ENCODE assay signal across 9 cellular contexts in the genomic region with DNA sequence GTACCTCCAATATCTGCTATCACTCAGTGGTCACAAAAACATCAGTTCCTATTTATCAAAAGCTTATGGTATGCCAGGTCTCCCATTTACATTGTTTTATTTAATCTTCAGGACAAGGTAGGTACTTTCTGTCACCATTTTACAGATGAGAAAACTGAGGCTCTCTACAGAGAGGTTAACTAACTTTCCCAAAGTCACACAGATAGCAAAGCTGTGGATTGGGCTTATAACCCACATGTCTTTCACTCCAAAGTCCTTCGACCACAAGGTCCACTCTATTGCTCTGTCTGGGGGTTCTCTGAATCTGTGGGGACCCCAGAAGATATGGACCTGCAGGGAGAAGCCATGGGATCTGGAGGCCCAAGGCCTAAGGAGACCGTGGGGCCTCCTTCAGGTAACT. TPM values are rescaled to one million over a fixed set of nuclear protein-coding genes. Genes with fewer than 3 reads are reported as not detected.
A peak's percentile ranks its signal among the peaks of the same experiment; 100 is the strongest.
DNase-seq lines count a peak whose midpoint lies in the region; ATAC-seq, FAIRE-seq and TF ChIP-seq lines count a peak whose summit lies in the region.
"Had no signal": no experiment of that assay in that cellular context is flagged by ENCODE, and none has a peak within 500 bp of the region (broad histone marks: within the 10 kb centered on the region; RNA-seq: fewer than 3 reads in every experiment).

No MANE protein-coding gene starts in this region.

- no peak overlapping the region for H2BK20ac ChIP-seq in IMR-90 (ENCODE audit: low read depth, low read length)

- H3K4me3 Mint-ChIP-seq in CD4-positive, alpha-beta T cell = no peak overlapping the region
- no peak overlapping the region for H3K4me3 Mint-ChIP-seq in central memory CD8-positive, alpha-beta T cell

- no peak for FAIRE-seq in GM19239 (lab: Jason Lieb, UNC)
- FAIRE-seq: colon had no signal

- TF ChIP-seq POLR2A in IMR-90 (IDR thresholded peaks at IDR 0.05; ENCODE audit: low read depth, low read length) = no peak

- H2BK120ac ChIP-seq in IMR-90 (ENCODE audit: low read depth, low read length) = no peak overlapping the region
- no peak overlapping the region for H2BK120ac ChIP-seq in neuronal stem cell (ENCODE audit: low read depth, low read length)

- H3K4me1 ChIP-seq in IMR-90 (ENCODE audit: control insufficient read depth, insufficient read depth, low read length) = peaks cover 41% of the 10 kb centered on the region
- peaks cover 16 to 24% of the 10 kb centered on the region in 2 donors for H3K4me1 ChIP-seq in neuronal stem cell (ENCODE audit: control insufficient read depth in 2 of 2, insufficient read depth in 1 of 2, low read depth in 1 of 2, low read length in 2 of 2)

- H3K27me3 ChIP-seq in CD4-positive, alpha-beta T cell (ENCODE audit: control insufficient read depth, insufficient read depth, low read length) = no peaks in the 10 kb centered on the region
- H3K27me3 ChIP-seq in IMR-90 (ENCODE audit: control insufficient read depth, insufficient read depth, low read length) (no peaks in the 10 kb centered on the region), neuronal stem cell (ENCODE audit: control insufficient read depth in 3 of 3, insufficient read depth in 3 of 3, low read depth in 1 of 3, low read length in 3 of 3) (peaks cover 0 to 4% (median 0%) of the 10 kb centered on the region in 3 experiments)

- no peak overlapping the region for H3K56ac ChIP-seq in IMR-90 (ENCODE audit: extremely low read depth, insufficient read depth, low read length)

- in situ Hi-C loops in IMR-90 (cut with MboI; ENCODE audit: low sequenced_read_pairs) = loop anchor here (25.0 kb wide), 1 partner anchor 122 kb away; a partner anchor contains a TSS

- H3K79me1 ChIP-seq in IMR-90 (ENCODE audit: low read depth in 1 of 2, low read length in 2 of 2) (no peaks in the 10 kb centered on the region), neuronal stem cell (ENCODE audit: low read depth, low read length) (no peaks in the 10 kb centered on the region)

- H2BK5ac ChIP-seq in IMR-90 (ENCODE audit: low read depth, low read length, poor library complexity, severe bottlenecking) (no peak overlapping the region), neuronal stem cell (ENCODE audit: low read length) (no peak overlapping the region)

- H4K91ac ChIP-seq in IMR-90 (ENCODE audit: insufficient read depth, low read depth, low read length) (no peak overlapping the region), neuronal stem cell (ENCODE audit: low read depth, low read length, poor library complexity) (no peak overlapping the region)

- dilution Hi-C loops in IMR-90 (cut with HindIII; ENCODE audit: low sequenced_read_pairs, unreplicated experiment) = no loop called here

- H3K36me3 ChIP-seq in IMR-90 (ENCODE audit: control insufficient read depth, insufficient read depth, low read length) = no peaks in the 10 kb centered on the region
- H3K36me3 ChIP-seq in neuronal stem cell (replicated peaks in 1 of 2; ENCODE audit: control insufficient read depth in 2 of 2, insufficient read depth in 2 of 2, low read length in 2 of 2) = no peaks in the 10 kb centered on the region

- H3K4me2 ChIP-seq in IMR-90 (ENCODE audit: low read depth, low read length) (no peak overlapping the region), neuronal stem cell (ENCODE audit: insufficient read depth, low read length, poor library complexity, severe bottlenecking) (no peak overlapping the region)

- no peak overlapping the region for H2BK12ac ChIP-seq in neuronal stem cell (ENCODE audit: low read length)

- H2AFZ ChIP-seq in IMR-90 (replicated peaks; ENCODE audit: low read length, poor library complexity) (no peak overlapping the region), neuronal stem cell (ENCODE audit: low read length) (peak overlapping the region; percentile 26)

- peak overlapping the region; percentile 66 for H3K27ac Mint-ChIP-seq in CD4-positive, alpha-beta T cell
- H3K27ac Mint-ChIP-seq in central memory CD8-positive, alpha-beta T cell (ENCODE audit: low read depth) = peak overlapping the region; percentile 59

- no peak for ATAC-seq in CD4-positive, alpha-beta T cell (ENCODE audit: poor library complexity)
- no peak for ATAC-seq in IMR-90 (ENCODE audit: low read depth)
- no peak for ATAC-seq in central memory CD8-positive, alpha-beta T cell (replicated peaks; ENCODE audit: extremely low read depth, poor library complexity, severe bottlenecking)
- ATAC-seq in HG02870 (IDR thresholded peaks at IDR 0.05; ENCODE audit: unreplicated experiment) = no peak

- H3K4me3 ChIP-seq in IMR-90 (ENCODE audit: insufficient read depth, low read depth, low read length) (no peak overlapping the region), neuronal stem cell (ENCODE audit: low read length in 2 of 2) (no peak overlapping the region)

- BruUV-seq in IMR-90 (replicated peaks; lab: Mats Ljungman, UMichigan) = no TSS peak

- H3K18ac ChIP-seq in IMR-90 (ENCODE audit: low read depth, low read length) (no peak overlapping the region), neuronal stem cell (ENCODE audit: low read length) (no peak overlapping the region)

- no peaks in the 10 kb centered on the region for H4K20me1 ChIP-seq in IMR-90 (ENCODE audit: insufficient read depth, low read length)

- no peak for TF ChIP-seq CTCF in CD4-positive, alpha-beta T cell (IDR thresholded peaks at IDR 0.05)
- TF ChIP-seq CTCF in IMR-90 (conservative IDR thresholded peaks at IDR 0.05; ENCODE audit: low read depth, low read length) = no peak

- no peaks in the 10 kb centered on the region for H3K9me3 Mint-ChIP-seq in CD4-positive, alpha-beta T cell
- no peaks in the 10 kb centered on the region for H3K9me3 Mint-ChIP-seq in central memory CD8-positive, alpha-beta T cell

- H3K14ac ChIP-seq in IMR-90 (replicated peaks; ENCODE audit: low read depth, low read length) (no peak overlapping the region), neuronal stem cell (ENCODE audit: low read length) (no peak overlapping the region)

- intact Hi-C loops in CD4-positive, alpha-beta T cell (cut with DNase I, micrococcal nuclease) = loop anchor here in 1 of 2 experiments (5.0 kb wide), 1 partner anchor 117 kb away; no protein-coding TSS in a partner anchor
- intact Hi-C loops in IMR-90 (cut with micrococcal nuclease) = no loop called here

- DNase-seq in CD4-positive, alpha-beta T cell = no peak
- DNase-seq in IMR-90 = no peak
- DNase-seq in central memory CD8-positive, alpha-beta T cell (ENCODE audit: low spot score in 2 of 2) = no peak
- no peak for DNase-seq in neuronal stem cell (ENCODE audit: low spot score)
- DNase-seq in NCI-H1092 (lab: John Stamatoyannopoulos, UW) = no peak
- no peak for DNase-seq in GM19239 (ENCODE audit: insufficient read length, low spot score)
- DNase-seq: NCI-H2029 treated with DMSO at 0.1 percent for 48 hours had no signal

- H3K36me3 Mint-ChIP-seq in CD4-positive, alpha-beta T cell (ENCODE audit: low read depth) = no peaks in the 10 kb centered on the region
- peaks cover 5% of the 10 kb centered on the region for H3K36me3 Mint-ChIP-seq in central memory CD8-positive, alpha-beta T cell (ENCODE audit: insufficient read depth)

- no peak for TF ChIP-seq RAD21 in IMR-90 (IDR thresholded peaks at IDR 0.05; ENCODE audit: low read length)

- peak overlapping the region; percentile 32 for H3K27ac ChIP-seq in CD4-positive, alpha-beta T cell (ENCODE audit: low read depth, low read length)
- H3K27ac ChIP-seq in IMR-90 (ENCODE audit: insufficient read depth, low read length) = no peak overlapping the region
- H3K27ac ChIP-seq in neuronal stem cell (replicated peaks; ENCODE audit: low read length) = no peak overlapping the region

- WGBS in IMR-90 (ENCODE audit: extremely low coverage in 2 of 2, insufficient read length in 1 of 2), 2 experiments = no CpG with 5 or more reads among the region's 2 CpGs
- WGBS in neuronal stem cell (ENCODE audit: extremely low coverage in 2 of 2, insufficient read length in 2 of 2, insufficient replicate concordance in 1 of 2), 2 donors = no CpG with 5 or more reads among the region's 2 CpGs

- H3K4me1 Mint-ChIP-seq in CD4-positive, alpha-beta T cell (ENCODE audit: low read depth) = peaks cover 56% of the 10 kb centered on the region
- peaks cover 38% of the 10 kb centered on the region for H3K4me1 Mint-ChIP-seq in central memory CD8-positive, alpha-beta T cell

- H4K5ac ChIP-seq in IMR-90 (ENCODE audit: low read depth, low read length) = no peak overlapping the region

- H3K23ac ChIP-seq in IMR-90 (ENCODE audit: low read depth, low read length) (no peak overlapping the region), neuronal stem cell (ENCODE audit: low read depth, low read length, poor library complexity) (no peak overlapping the region)

- H4K8ac ChIP-seq in IMR-90 (ENCODE audit: low read depth in 2 of 2, low read length in 2 of 2) (no peak overlapping the region), neuronal stem cell (ENCODE audit: low read depth, low read length) (no peak overlapping the region)

- no peak overlapping the region for H2AK9ac ChIP-seq in IMR-90 (replicated peaks; ENCODE audit: low read depth, low read length, poor library complexity)

- H2BK15ac ChIP-seq in IMR-90 (ENCODE audit: low read depth, low read length) (no peak overlapping the region), neuronal stem cell (ENCODE audit: low read length) (no peak overlapping the region)

- H3K9ac ChIP-seq in IMR-90 (ENCODE audit: low read depth, low read length) (no peak overlapping the region), neuronal stem cell (ENCODE audit: low read depth, low read length, poor library complexity) (no peak overlapping the region)

- CTCF ChIA-PET in CD4-positive, alpha-beta T cell (lab: Charles Lee) = interaction anchor here (0.5 to 3.1 kb wide), 10 partner anchors 8 to 369 kb away, joined by 3 to 31 read pairs (median 4); a partner anchor contains a TSS
- CTCF ChIA-PET in IMR-90 (lab: Yijun Ruan, JAX) = interaction anchor here (0.6 to 1.2 kb wide), 3 partner anchors 13 to 950 kb away, joined by 3 read pairs; no protein-coding TSS in a partner anchor

- H3K4ac ChIP-seq in IMR-90 (ENCODE audit: low read depth, low read length) = peak overlapping the region; percentile 49; the same call in 1 of the 2 replicates
- no peak overlapping the region for H3K4ac ChIP-seq in neuronal stem cell (ENCODE audit: low read length)

- peaks cover 28% of the 10 kb centered on the region for H3K9me1 ChIP-seq in IMR-90 (ENCODE audit: insufficient read depth, low read length)

- no peaks in the 10 kb centered on the region for H3K9me3 ChIP-seq in CD4-positive, alpha-beta T cell (ENCODE audit: control insufficient read depth, low read length)
- H3K9me3 ChIP-seq in IMR-90 (ENCODE audit: control insufficient read depth, insufficient read depth, low read length) = no peaks in the 10 kb centered on the region
- no peaks in the 10 kb centered on the region for H3K9me3 ChIP-seq in neuronal stem cell (replicated peaks in 1 of 2; ENCODE audit: control insufficient read depth in 2 of 2, insufficient read depth in 1 of 2, low read depth in 1 of 2, low read length in 2 of 2)

- H2AK5ac ChIP-seq in IMR-90 (ENCODE audit: low read depth, low read length) (0 out of 2 replicates have a peak overlapping the region, but pooled peaks have one; percentile 67), neuronal stem cell (ENCODE audit: low read depth, low read length) (no peak overlapping the region)

- no peaks in the 10 kb centered on the region for H3K27me3 Mint-ChIP-seq in CD4-positive, alpha-beta T cell
- H3K27me3 Mint-ChIP-seq in central memory CD8-positive, alpha-beta T cell = no peaks in the 10 kb centered on the region

- POLR2A ChIA-PET in CD4-positive, alpha-beta T cell (lab: Charles Lee) = interaction anchor here (0.6 to 3.7 kb wide), 15 partner anchors 9 to 244 kb away, joined by 3 to 52 read pairs (median 4); a partner anchor contains a TSS
- POLR2A ChIA-PET in IMR-90 (lab: Charles Lee; ENCODE audit: unreplicated experiment) = no interaction called here

RNA-seq across cellular contexts. Expression of a gene that starts 26.6 kb away (rescaled TPM):
- total RNA-seq in CD4-positive, alpha-beta T cell = not detected
- total RNA-seq in IMR-90 (2012; rRNA removed) = not detected in 2 replicates
- polyA plus RNA-seq in IMR-90 (2012; rRNA removed) = not detected in 2 replicates
- polyA plus RNA-seq in IMR-90 (2012; cell fraction: cytosol; rRNA removed) = 0.11 TPM in 1 of 2 replicates, not detected in the other
- polyA plus RNA-seq in IMR-90 (2012; cell fraction: nucleus; rRNA removed; ENCODE audit: low replicate concordance) = not detected in 2 replicates
- polyA plus RNA-seq in neuronal stem cell (2013, experiment 1 of 2) = not detected
- polyA plus RNA-seq in neuronal stem cell (2013, experiment 2 of 2) = 0.03 TPM

RNA-seq across cellular contexts. Expression of a gene that starts 49.5 kb away (rescaled TPM):
- total RNA-seq in CD4-positive, alpha-beta T cell = 10 to 100 TPM; 14.8 to 15.4 TPM
- 101 and 131 TPM in 2 replicates for total RNA-seq in IMR-90 (2012; rRNA removed)
- polyA plus RNA-seq in IMR-90 (2012; rRNA removed) = 97.4 and 102 TPM in 2 replicates
- 69.1 and 108 TPM in 2 replicates for polyA plus RNA-seq in IMR-90 (2012; cell fraction: cytosol; rRNA removed)
- polyA plus RNA-seq in IMR-90 (2012; cell fraction: nucleus; rRNA removed; ENCODE audit: low replicate concordance) = 19.5 and 60.7 TPM in 2 replicates
- polyA plus RNA-seq in neuronal stem cell (2013, experiment 1 of 2) = 29.3 TPM
- polyA plus RNA-seq in neuronal stem cell (2013, experiment 2 of 2) = 29.7 TPM
